ENCODE assay signal across 13 cellular contexts in genomic region chr7:141366098-141366621, GRCh38.
DNase-seq lines count a peak whose midpoint lies in the region; ATAC-seq and TF ChIP-seq lines count a peak whose summit lies in the region.
"Had no signal": no experiment of that assay in that cellular context is flagged by ENCODE, and none has a peak within 500 bp of the region (broad histone marks: within the 10 kb centered on the region; RNA-seq: fewer than 3 reads in every experiment).

No MANE protein-coding gene starts in this region.

- no peaks in the 10 kb centered on the region for H3K36me3 Mint-ChIP-seq in neural crest cell (ENCODE audit: low read depth)

- ATAC-seq in HG02798 (IDR thresholded peaks at IDR 0.05; ENCODE audit: poor library complexity, unreplicated experiment) (no peak), HG03139 (IDR thresholded peaks at IDR 0.05; ENCODE audit: unreplicated experiment) (no peak)
- ATAC-seq: activated CD4-positive, alpha-beta T cell treated with anti-CD3 and anti-CD28 coated beads for 36 hours; activated T-cell treated with anti-CD3 and anti-CD28 coated beads, Interleukin-2, amount 50 U/mL, for 72 hours had no signal

- H3K9me3 Mint-ChIP-seq in neural crest cell = no peaks in the 10 kb centered on the region
- H3K9me3 Mint-ChIP-seq: activated T-cell treated with anti-CD3 and anti-CD28 coated beads, Interleukin-2, amount 50 U/mL, for 72 hours had no signal

- peak overlapping the region; percentile 31 for H3K27ac Mint-ChIP-seq in neural crest cell (ENCODE audit: unreplicated experiment)
- H3K27ac Mint-ChIP-seq: activated CD4-positive, alpha-beta T cell treated with anti-CD3 and anti-CD28 coated beads for 36 hours; activated T-cell treated with anti-CD3 and anti-CD28 coated beads, Interleukin-2, amount 50 U/mL, for 72 hours had no signal

- H3K4me1 ChIP-seq in SJCRH30 (peaks cover 41% of the 10 kb centered on the region), left ventricle myocardium inferior (peaks cover 92% of the 10 kb centered on the region)
- H3K4me1 ChIP-seq: vagina had no signal

- H3K4me3 ChIP-seq in SJCRH30 = peak overlapping the region; percentile 42
- no peak overlapping the region for H3K4me3 ChIP-seq in left ventricle myocardium inferior
- H3K4me3 ChIP-seq: vagina had no signal

- H3K4me3 Mint-ChIP-seq in neural crest cell = peak overlapping the region; percentile 45
- H3K4me3 Mint-ChIP-seq: activated CD4-positive, alpha-beta T cell treated with anti-CD3 and anti-CD28 coated beads for 36 hours; activated T-cell treated with anti-CD3 and anti-CD28 coated beads, Interleukin-2, amount 50 U/mL, for 72 hours had no signal

- intact Hi-C loops in left ventricle myocardium inferior (cut with micrococcal nuclease) = no loop called here

- H3K27me3 ChIP-seq in SJCRH30 (no peaks in the 10 kb centered on the region), left ventricle myocardium inferior (ENCODE audit: low read depth) (no peaks in the 10 kb centered on the region)
- H3K27me3 ChIP-seq: vagina had no signal

- no peaks in the 10 kb centered on the region; the same call in 1 of the 2 replicates for H3K9me3 ChIP-seq in SJCRH30 (replicated peaks)
- H3K9me3 ChIP-seq in left ventricle myocardium inferior (replicated peaks) = no peaks in the 10 kb centered on the region
- H3K9me3 ChIP-seq: vagina had no signal

- TF ChIP-seq CTCF in left ventricle myocardium inferior (IDR thresholded peaks at IDR 0.05; ENCODE audit: borderline replicate concordance) (no peak), neural crest cell (conservative IDR thresholded peaks at IDR 0.05) (no peak)

- H3K4me1 Mint-ChIP-seq in neural crest cell = peaks cover 41% of the 10 kb centered on the region
- H3K4me1 Mint-ChIP-seq: activated CD4-positive, alpha-beta T cell treated with anti-CD3 and anti-CD28 coated beads for 36 hours had no signal

- no peaks in the 10 kb centered on the region for H3K27me3 Mint-ChIP-seq in neural crest cell (ENCODE audit: low read depth)

- DNase-seq in Daoy (ENCODE audit: low read depth) = peak; percentile 42
- DNase-seq in SJCRH30 = peak; percentile 68 to 74
- DNase-seq in left ventricle myocardium inferior = no peak
- DNase-seq in neural crest cell (ENCODE audit: low read depth, low spot score) = no peak
- no peak for DNase-seq in amniotic stem cell (lab: John Stamatoyannopoulos, UW)
- no peak for DNase-seq in NCI-H1694 (lab: John Stamatoyannopoulos, UW)
- DNase-seq: activated CD4-positive, alpha-beta T cell treated with anti-CD3 and anti-CD28 coated beads for 36 hours; activated T-cell treated with anti-CD3 and anti-CD28 coated beads, Interleukin-2, amount 50 U/mL, for 72 hours; aorta; NCI-H226 had no signal

- H3K27ac ChIP-seq in SJCRH30 = peak overlapping the region; percentile 97
- H3K27ac ChIP-seq in left ventricle myocardium inferior (replicated peaks) = peak overlapping the region; percentile 89
- H3K27ac ChIP-seq: vagina had no signal

- H3K36me3 ChIP-seq in SJCRH30 (no peaks in the 10 kb centered on the region), left ventricle myocardium inferior (no peaks in the 10 kb centered on the region)
- H3K36me3 ChIP-seq: vagina had no signal

Comparison
In these comparisons a context has a peak if more than half of its experiments do, and no peak if none do; other contexts are left out.
1. DNase-seq: peak in Daoy (single experiment) and SJCRH30 (2 of 2); none in left ventricle myocardium inferior (single experiment), neural crest cell (single experiment), amniotic stem cell (single experiment) and NCI-H1694 (single experiment).